In genomic region chr2:96940991-96941775, GRCh38 we compare ENCODE assay signal across 1 cellular context.
TF ChIP-seq lines count a peak whose summit lies in the region.

No MANE protein-coding gene starts in this region.

TF ChIP-seq in GM12878, 131 proteins besides CTCF, POLR2A, EP300 and RAD21:
- TF ChIP-seq SREBF2 (IDR thresholded peaks at IDR 0.05; ENCODE audit: low read length) (no peak), KAT2A (conservative IDR thresholded peaks at IDR 0.05; ENCODE audit: control insufficient read depth, low read depth, low read length) (no peak), MTA2 (IDR thresholded peaks at IDR 0.05; ENCODE audit: low read depth) (peak; percentile 31; the same call in 1 of the 2 replicates), SPI1 (IDR thresholded peaks at IDR 0.05; ENCODE audit: borderline replicate concordance, insufficient read depth, low read depth, low read length) (peak; percentile 29; the same call in 1 of the 2 replicates), BMI1 (IDR thresholded peaks at IDR 0.05; ENCODE audit: borderline replicate concordance) (no peak), SP1 (IDR thresholded peaks at IDR 0.05; ENCODE audit: low read depth, low read length) (no peak), ZNF207 (IDR thresholded peaks at IDR 0.05; ENCODE audit: borderline replicate concordance) (no peak), HCFC1 (IDR thresholded peaks at IDR 0.05; ENCODE audit: low read length) (no peak), IKZF2 (IDR thresholded peaks at IDR 0.05) (no peak), BCL3 (IDR thresholded peaks at IDR 0.05; ENCODE audit: borderline replicate concordance, insufficient read depth, low read depth, low read length, poor library complexity, severe bottlenecking) (no peak), IRF3 (IDR thresholded peaks at IDR 0.05) (no peak), ATF2 (IDR thresholded peaks at IDR 0.05; ENCODE audit: low read length) (no peak), BRCA1 (IDR thresholded peaks at IDR 0.05; ENCODE audit: low read depth, low read length) (no peak), NFXL1 (IDR thresholded peaks at IDR 0.05; ENCODE audit: borderline replicate concordance) (no peak), HDAC6 (IDR thresholded peaks at IDR 0.05; ENCODE audit: unreplicated experiment) (no peak), CBFB (IDR thresholded peaks at IDR 0.05; ENCODE audit: low read depth) (no peak)
TF ChIP-seq in GM12878: peak in this region for 2.
